In the genomic region with DNA sequence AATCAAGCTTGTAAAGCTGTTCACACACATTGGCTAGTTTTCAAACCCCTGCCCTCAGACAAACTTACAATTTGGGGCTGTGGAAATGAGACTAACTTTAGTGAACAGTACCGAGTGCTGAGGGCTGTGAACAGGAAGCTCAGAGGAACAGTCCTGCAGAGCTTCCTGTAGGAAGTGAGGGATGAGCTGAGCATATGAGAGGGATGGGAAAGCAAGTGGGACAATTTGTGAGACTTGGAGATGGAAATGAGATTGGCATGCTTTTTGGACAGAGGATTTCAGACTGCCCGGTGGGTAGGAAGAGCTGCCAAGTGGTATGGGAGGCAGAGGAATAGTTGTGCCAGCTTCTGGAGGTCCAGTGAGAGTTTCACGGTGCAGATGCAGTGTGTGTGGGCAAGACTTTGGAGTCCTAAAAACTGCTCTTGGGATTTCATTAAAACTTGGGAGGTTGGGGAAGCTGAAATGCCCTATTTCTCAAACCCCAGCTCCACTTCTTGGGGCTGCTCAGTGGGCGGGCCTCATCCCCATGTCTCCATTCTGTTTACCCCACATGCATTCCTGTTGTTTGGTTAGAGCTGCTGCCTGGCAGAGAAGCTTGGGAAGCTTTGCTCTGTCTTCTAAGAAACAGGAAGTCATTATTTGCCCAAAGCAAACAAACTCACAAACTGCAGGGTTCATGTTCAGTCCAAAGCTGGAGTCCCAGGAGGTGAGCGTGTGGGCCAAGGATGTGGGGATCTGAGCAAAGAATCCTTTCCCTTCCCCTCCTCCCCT, we compare ENCODE assay signal across 13 cellular contexts.
DNase-seq lines count a peak whose midpoint lies in the region; ATAC-seq and TF ChIP-seq lines count a peak whose summit lies in the region.
"Had no signal": no experiment of that assay in that cellular context is flagged by ENCODE, and none has a peak within 500 bp of the region (broad histone marks: within the 10 kb centered on the region; RNA-seq: fewer than 3 reads in every experiment).

No MANE protein-coding gene starts in this region.

- no peaks in the 10 kb centered on the region for H3K79me1 ChIP-seq in trophoblast cell (ENCODE audit: low read length)

- H3K4me3 ChIP-seq in epithelial cell of esophagus (ENCODE audit: low read length) (no peak overlapping the region), trophoblast cell (ENCODE audit: low read depth, low read length) (no peak overlapping the region)
- H3K4me3 ChIP-seq: SK-N-MC had no signal

- WGBS in trophoblast cell (ENCODE audit: extremely low coverage, insufficient coverage, insufficient read length), result no CpG with 5 or more reads among the region's 5 CpGs

- H3K4me1 ChIP-seq in trophoblast cell (ENCODE audit: control insufficient read depth in 1 of 2, insufficient read depth in 2 of 2, low read length in 2 of 2), result peaks cover 0 to 1% of the 10 kb centered on the region in 2 experiments

- no peak overlapping the region for H3K27ac ChIP-seq in trophoblast cell (ENCODE audit: low read depth, low read length)
- H3K27ac ChIP-seq: SK-N-MC had no signal

- no peak overlapping the region for H3K14ac ChIP-seq in trophoblast cell (ENCODE audit: low read length)

- H3K9ac ChIP-seq in trophoblast cell (ENCODE audit: low read length), result no peak overlapping the region

- peak; percentile 44 for DNase-seq in EL
- DNase-seq in NCI-H69 (lab: John Stamatoyannopoulos, UW), result peak; percentile 95
- peak; percentile 24 for DNase-seq in epithelial cell of esophagus (ENCODE audit: low read depth)
- no peak for DNase-seq in trophoblast cell
- DNase-seq in stimulated activated naive CD4-positive, alpha-beta T cell treated with Interleukin-2 at 50 U/mL for 16 hours (lab: John Stamatoyannopoulos, UW), result no peak
- no peak for DNase-seq in SKM-1 (lab: John Stamatoyannopoulos, UW; ENCODE audit: unreplicated experiment)
- DNase-seq: activated naive CD8-positive, alpha-beta T cell treated with anti-CD3 and anti-CD28 coated beads, Interleukin-2, amount 10 ng/mL, durations not matched to agents 7 days and 5 days; GDM1; NCI-H2081 treated with DMSO at 0.1 percent for 48 hours; retina had no signal

- H4K12ac ChIP-seq in trophoblast cell (ENCODE audit: low read depth, low read length), result no peak overlapping the region

- H3K79me2 ChIP-seq in trophoblast cell (ENCODE audit: control insufficient read depth, insufficient read depth, low read length, poor library complexity), result no peaks in the 10 kb centered on the region

- no peak overlapping the region for H4K91ac ChIP-seq in trophoblast cell (ENCODE audit: low read depth, low read length)

- no peaks in the 10 kb centered on the region for H3K9me3 ChIP-seq in trophoblast cell (ENCODE audit: insufficient read depth, low read depth, low read length)

- no peaks in the 10 kb centered on the region for H3K36me3 ChIP-seq in trophoblast cell (ENCODE audit: control insufficient read depth in 1 of 2, insufficient read depth in 2 of 2, low read length in 2 of 2)

- H2AK5ac ChIP-seq in trophoblast cell (ENCODE audit: low read length), result no peak overlapping the region

- H3K18ac ChIP-seq in trophoblast cell (ENCODE audit: low read length), result no peak overlapping the region

- no peak overlapping the region for H3K4me2 ChIP-seq in trophoblast cell (ENCODE audit: low read length)

- H3K4ac ChIP-seq in trophoblast cell (ENCODE audit: low read depth, low read length), result no peak overlapping the region

- no peak overlapping the region for H3K23ac ChIP-seq in trophoblast cell (ENCODE audit: low read length)

- no peaks in the 10 kb centered on the region for H3K27me3 ChIP-seq in trophoblast cell (ENCODE audit: insufficient read depth, low read length)

- no peak for TF ChIP-seq CTCF in epithelial cell of esophagus (IDR thresholded peaks at IDR 0.05; ENCODE audit: insufficient read depth, low read depth, low read length, missing control alignments)

- ATAC-seq in HG03159 (IDR thresholded peaks at IDR 0.05; ENCODE audit: unreplicated experiment), result no peak
- no peak for ATAC-seq in HG02763 (IDR thresholded peaks at IDR 0.05; ENCODE audit: unreplicated experiment)

- no peak overlapping the region for H2BK12ac ChIP-seq in trophoblast cell (ENCODE audit: low read length)

- H4K8ac ChIP-seq in trophoblast cell (ENCODE audit: low read depth, low read length), result no peak overlapping the region

- no peak overlapping the region for H2BK5ac ChIP-seq in trophoblast cell (ENCODE audit: low read depth, low read length, poor library complexity)

- H2BK120ac ChIP-seq in trophoblast cell (ENCODE audit: insufficient read depth, low read length, poor library complexity), result no peak overlapping the region

- peak overlapping the region; percentile 6 for H2AFZ ChIP-seq in trophoblast cell (ENCODE audit: insufficient read depth, low read length, poor library complexity)

Comparison
In these comparisons a context has a peak if more than half of its experiments do, and no peak if none do; other contexts are left out.
1. DNase-seq: peak in EL (single experiment), NCI-H69 (single experiment) and epithelial cell of esophagus (single experiment); none in trophoblast cell (0 of 2), stimulated activated naive CD4-positive, alpha-beta T cell treated with Interleukin-2 at 50 U/mL for 16 hours (single experiment) and SKM-1 (single experiment).